Comparison of ENCODE assay signal across 29 cellular contexts in the genomic region with DNA sequence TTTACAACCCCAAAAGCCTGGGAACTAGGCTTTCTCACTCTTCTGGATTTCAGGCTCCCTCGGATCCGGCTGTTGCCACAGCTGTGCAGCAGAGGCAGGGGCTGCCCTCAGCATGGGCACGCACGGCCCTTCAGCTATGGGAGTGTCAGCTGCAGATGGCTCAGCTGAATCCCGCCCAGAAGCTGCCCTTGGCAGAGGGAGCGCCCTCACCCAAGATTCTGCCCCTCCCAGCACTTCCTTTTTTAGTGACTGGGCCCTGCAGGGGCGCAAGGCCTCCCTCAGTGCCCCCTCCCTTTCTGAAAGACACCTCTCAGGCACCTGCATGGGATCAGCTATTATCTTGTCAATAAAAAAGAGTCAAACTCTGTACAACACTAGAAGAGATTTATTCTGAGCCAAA.
"Had no signal": no experiment of that assay in that cellular context is flagged by ENCODE, and none has a peak within 500 bp of the region (broad histone marks: within the 10 kb centered on the region; RNA-seq: fewer than 3 reads in every experiment).

No MANE protein-coding gene starts in this region.

- H3K27ac ChIP-seq: breast epithelium, epithelial cell of prostate, gastroesophageal sphincter, hepatocyte, pancreas, right atrium auricular region, suprapubic skin, upper lobe of right lung had no signal

- H3K36me3 Mint-ChIP-seq: activated naive CD4-positive, alpha-beta T cell treated with anti-CD3 and anti-CD28 coated beads, Interleukin-2, amount 50 U/mL, for 72 hours; naive thymus-derived CD4-positive, alpha-beta T cell had no signal

- H3K4me2 ChIP-seq: hepatocyte had no signal

- H3K4me3 Mint-ChIP-seq: activated B cell treated with CpG ODN at 0.5 μM for 24 hours; activated T-cell treated with anti-CD3 and anti-CD28 coated beads, Interleukin-2, amount 50 U/mL, for 72 hours; naive thymus-derived CD4-positive, alpha-beta T cell; neural crest cell; T-helper 1 cell treated with Interleukin-12 subunit alpha and Interleukin-12 subunit beta and Interleukin-4 antibody, amounts not matched to agents 30 μg/mL and 1 μg/mL, for 36 hours had no signal

- H3K4me1 Mint-ChIP-seq: activated B cell treated with CpG ODN at 0.5 μM for 24 hours; naive thymus-derived CD4-positive, alpha-beta T cell had no signal

- DNase-seq: activated B cell treated with CpG ODN at 0.5 μM for 24 hours; activated CD4-positive, alpha-beta T cell treated with anti-CD3 and anti-CD28 coated beads, Interleukin-2, amount 50 U/mL, for 4 hours; activated naive CD4-positive, alpha-beta T cell; activated T-cell treated with anti-CD3 and anti-CD28 coated beads for 4 hours; activated T-cell treated with anti-CD3 and anti-CD28 coated beads, Interleukin-2, amount 50 U/mL, for 72 hours; dermis blood vessel endothelial cell; effector CD4-positive, alpha-beta T cell; islet precursor cell; left cardiac atrium; left ventricle myocardium superior; naive thymus-derived CD4-positive, alpha-beta T cell; nucleus accumbens; pancreas; stimulated activated CD4-positive, alpha-beta T cell treated with anti-CD3 and anti-CD28 coated beads, Interleukin-15, amount 100 ng/mL, for 24 hours; stimulated activated CD4-positive, alpha-beta T cell treated with anti-CD3 and anti-CD28 coated beads, Interleukin-2, amount 100 ng/mL, for 24 hours; stimulated activated naive CD4-positive, alpha-beta T cell; tibial artery; upper lobe of right lung had no signal

- H3K4me1 ChIP-seq: breast epithelium, pancreas, right atrium auricular region, upper lobe of right lung had no signal

- H3K4me3 ChIP-seq: breast epithelium, gastroesophageal sphincter, hepatocyte, pancreas, right atrium auricular region, suprapubic skin, tibial artery, upper lobe of right lung had no signal

- H2AFZ ChIP-seq: hepatocyte had no signal

- H3K36me3 ChIP-seq: breast epithelium, gastroesophageal sphincter, pancreas, right atrium auricular region, suprapubic skin, tibial artery, upper lobe of right lung had no signal

- ATAC-seq: activated naive CD4-positive, alpha-beta T cell treated with anti-CD3 and anti-CD28 coated beads, Interleukin-2, amount 50 U/mL, for 72 hours; activated T-cell treated with anti-CD3 and anti-CD28 coated beads, Interleukin-2, amount 50 U/mL, for 72 hours; gastroesophageal sphincter; left cardiac atrium; left ventricle myocardium superior; naive thymus-derived CD4-positive, alpha-beta T cell; pancreas; upper lobe of right lung had no signal

- H3K27ac Mint-ChIP-seq: activated B cell treated with CpG ODN at 0.5 μM for 24 hours; activated naive CD4-positive, alpha-beta T cell treated with anti-CD3 and anti-CD28 coated beads, Interleukin-2, amount 50 U/mL, for 72 hours; activated T-cell treated with anti-CD3 and anti-CD28 coated beads, Interleukin-2, amount 50 U/mL, for 72 hours; naive thymus-derived CD4-positive, alpha-beta T cell; T-helper 1 cell treated with Interleukin-12 subunit alpha and Interleukin-12 subunit beta and Interleukin-4 antibody, amounts not matched to agents 30 μg/mL and 1 μg/mL, for 36 hours had no signal

- H3K79me2 ChIP-seq: hepatocyte had no signal

- FAIRE-seq: colon, endometrium, pancreas had no signal

- H3K27me3 ChIP-seq: breast epithelium, gastroesophageal sphincter, hepatocyte, pancreas, right atrium auricular region, suprapubic skin, tibial artery, upper lobe of right lung had no signal

- H3K27me3 Mint-ChIP-seq: activated B cell treated with CpG ODN at 0.5 μM for 24 hours had no signal

- H3K9me3 ChIP-seq: breast epithelium, gastroesophageal sphincter, pancreas, right atrium auricular region, suprapubic skin, tibial artery, upper lobe of right lung had no signal

- H3K9me3 Mint-ChIP-seq: activated B cell treated with CpG ODN at 0.5 μM for 24 hours; activated naive CD4-positive, alpha-beta T cell treated with anti-CD3 and anti-CD28 coated beads, Interleukin-2, amount 50 U/mL, for 72 hours; activated T-cell treated with anti-CD3 and anti-CD28 coated beads, Interleukin-2, amount 50 U/mL, for 72 hours; neural crest cell; T-helper 1 cell treated with Interleukin-12 subunit alpha and Interleukin-12 subunit beta and Interleukin-4 antibody, amounts not matched to agents 30 μg/mL and 1 μg/mL, for 36 hours had no signal
